In genomic region chr3:190299969-190300368, GRCh38 we compare ENCODE assay signal across 21 cellular contexts. TPM values are rescaled to one million over a fixed set of nuclear protein-coding genes. Genes with fewer than 3 reads are reported as not detected.
DNase-seq lines count a peak whose midpoint lies in the region; FAIRE-seq and TF ChIP-seq lines count a peak whose summit lies in the region.
"Had no signal": no experiment of that assay in that cellular context is flagged by ENCODE, and none has a peak within 500 bp of the region (broad histone marks: within the 10 kb centered on the region; RNA-seq: fewer than 3 reads in every experiment).

No MANE protein-coding gene starts in this region.

- no peaks in the 10 kb centered on the region for H3K9me3 Mint-ChIP-seq in Calu3 (ENCODE audit: low read depth, unreplicated experiment)
- H3K9me3 Mint-ChIP-seq in astrocyte (ENCODE audit: unreplicated experiment), result no peaks in the 10 kb centered on the region
- H3K9me3 Mint-ChIP-seq: CD4-positive, alpha-beta T cell; H9 had no signal

- no peak overlapping the region for H3K4me2 ChIP-seq in astrocyte (ENCODE audit: low read length)
- H3K4me2 ChIP-seq: A549 had no signal

- H3K79me2 ChIP-seq in astrocyte (ENCODE audit: insufficient read depth, low read length), result no peaks in the 10 kb centered on the region

- H3K4me1 Mint-ChIP-seq in Calu3 (ENCODE audit: low read depth, unreplicated experiment), result peaks cover 31% of the 10 kb centered on the region
- peaks cover 17% of the 10 kb centered on the region for H3K4me1 Mint-ChIP-seq in astrocyte (ENCODE audit: low read depth, unreplicated experiment)
- H3K4me1 Mint-ChIP-seq: H9 had no signal

- no peak overlapping the region for H3K27ac ChIP-seq in astrocyte (ENCODE audit: low read depth, low read length)
- H3K27ac ChIP-seq: 22Rv1, A549, C4-2B had no signal

- H3K27ac Mint-ChIP-seq in Calu3 (ENCODE audit: unreplicated experiment), result peak overlapping the region; percentile 44
- no peak overlapping the region for H3K27ac Mint-ChIP-seq in astrocyte (ENCODE audit: unreplicated experiment)
- H3K27ac Mint-ChIP-seq: CD4-positive, alpha-beta T cell; H9; IgD-negative memory B cell had no signal

- DNase-seq in Calu3 (no peak), astrocyte (ENCODE audit: low read depth) (no peak), islet precursor cell (peak; percentile 53), posterior vena cava (ENCODE audit: low spot score) (peak; percentile 61), GM13976 (ENCODE audit: low spot score) (no peak), kidney tubule cell (ENCODE audit: low spot score) (no peak), activated gamma-delta T cell (lab: John Stamatoyannopoulos, UW) (no peak)
- DNase-seq: AML-193; Caco-2; CD4-positive, alpha-beta T cell; DMS153; DMS79; GDM1; GOT3; H9; KBM-7 had no signal

- H3K36me3 ChIP-seq in astrocyte (ENCODE audit: insufficient read depth, low read length), result no peaks in the 10 kb centered on the region

- no peak for TF ChIP-seq CTCF in Calu3 (IDR thresholded peaks at IDR 0.05; ENCODE audit: unreplicated experiment)
- TF ChIP-seq CTCF in astrocyte (IDR thresholded peaks at IDR 0.05; ENCODE audit: insufficient read depth, low read depth, low read length), result no peak
- no peak for TF ChIP-seq CTCF in GM13976 (IDR thresholded peaks at IDR 0.05; ENCODE audit: borderline replicate concordance, control extremely low read depth, extremely low read depth, insufficient read depth, missing control alignments)

- intact Hi-C loops in Calu3 (cut with micrococcal nuclease; ENCODE audit: unreplicated experiment), result no loop called here
- intact Hi-C loops in posterior vena cava (cut with DNase I), result no loop called here

- H3K4me3 Mint-ChIP-seq in Calu3 (ENCODE audit: low read depth, unreplicated experiment), result no peak overlapping the region
- peak overlapping the region; percentile 24 for H3K4me3 Mint-ChIP-seq in astrocyte (ENCODE audit: unreplicated experiment)
- H3K4me3 Mint-ChIP-seq: CD4-positive, alpha-beta T cell; H9; IgD-negative memory B cell had no signal

- CTCF ChIA-PET in Calu3 (lab: Charles Lee), result no interaction called here

- H3K27me3 Mint-ChIP-seq in Calu3 (ENCODE audit: unreplicated experiment), result no peaks in the 10 kb centered on the region
- H3K27me3 Mint-ChIP-seq in astrocyte (ENCODE audit: low read depth, unreplicated experiment), result no peaks in the 10 kb centered on the region

- no peak overlapping the region for H3K4me3 ChIP-seq in astrocyte (ENCODE audit: insufficient read depth, low read depth, low read length)
- H3K4me3 ChIP-seq: A549 had no signal

- H4K20me1 ChIP-seq in astrocyte (ENCODE audit: insufficient read depth, low read length), result no peaks in the 10 kb centered on the region

- H3K27me3 ChIP-seq in astrocyte (ENCODE audit: insufficient read depth, low read length), result no peaks in the 10 kb centered on the region

- no TSS peak for BruUV-seq in Calu3 (replicated peaks; lab: Mats Ljungman, UMichigan)

- no peaks in the 10 kb centered on the region for H3K9me3 ChIP-seq in astrocyte (ENCODE audit: insufficient read depth, low read depth, low read length)
- H3K9me3 ChIP-seq: A549, Caco-2 had no signal

- in situ Hi-C loops in GM13976 (cut with MboI; ENCODE audit: low sequenced_read_pairs, unreplicated experiment), result no loop called here

- peaks cover 5% of the 10 kb centered on the region for H3K4me1 ChIP-seq in astrocyte (ENCODE audit: insufficient read depth, low read length)

- FAIRE-seq in astrocyte (lab: Jason Lieb, UNC), result no peak
- FAIRE-seq: A549, HepG2 had no signal

- H2AFZ ChIP-seq in astrocyte (ENCODE audit: low read depth, low read length), result no peak overlapping the region

- peaks cover 37% of the 10 kb centered on the region for H3K36me3 Mint-ChIP-seq in Calu3 (ENCODE audit: insufficient read depth, unreplicated experiment)
- H3K36me3 Mint-ChIP-seq in astrocyte (ENCODE audit: low read depth, unreplicated experiment), result no peaks in the 10 kb centered on the region

- H3K9ac ChIP-seq in astrocyte (ENCODE audit: low read length), result no peak overlapping the region

RNA-seq across cellular contexts. Expression of gene CLDN1, which starts 22.3 kb away (rescaled TPM):
- total RNA-seq in Calu3 (2022) (204 and 253 TPM in 2 replicates), astrocyte (34.1 and 35.6 TPM in 2 replicates), posterior vena cava (1 to 10 TPM in 1 of 2 donors, under 1 TPM in 1; 0.46 to 1.1 TPM)

Comparison
In these comparisons a context has a peak if more than half of its experiments do, and no peak if none do; other contexts are left out.
1. DNase-seq: peak in islet precursor cell (single experiment) and posterior vena cava (single experiment); none in Calu3 (single experiment), astrocyte (single experiment), GM13976 (single experiment), kidney tubule cell (single experiment) and activated gamma-delta T cell (single experiment).
2. RNA of gene CLDN1, which starts 22.3 kb away (total RNA-seq): 204 to 253 TPM in Calu3 and 34.1 to 35.6 TPM in astrocyte; 0.46 to 1.1 TPM in posterior vena cava; every median in the first group is over 10 times any median in the second.